ENCODE assay signal across 8 cellular contexts in the genomic region with DNA sequence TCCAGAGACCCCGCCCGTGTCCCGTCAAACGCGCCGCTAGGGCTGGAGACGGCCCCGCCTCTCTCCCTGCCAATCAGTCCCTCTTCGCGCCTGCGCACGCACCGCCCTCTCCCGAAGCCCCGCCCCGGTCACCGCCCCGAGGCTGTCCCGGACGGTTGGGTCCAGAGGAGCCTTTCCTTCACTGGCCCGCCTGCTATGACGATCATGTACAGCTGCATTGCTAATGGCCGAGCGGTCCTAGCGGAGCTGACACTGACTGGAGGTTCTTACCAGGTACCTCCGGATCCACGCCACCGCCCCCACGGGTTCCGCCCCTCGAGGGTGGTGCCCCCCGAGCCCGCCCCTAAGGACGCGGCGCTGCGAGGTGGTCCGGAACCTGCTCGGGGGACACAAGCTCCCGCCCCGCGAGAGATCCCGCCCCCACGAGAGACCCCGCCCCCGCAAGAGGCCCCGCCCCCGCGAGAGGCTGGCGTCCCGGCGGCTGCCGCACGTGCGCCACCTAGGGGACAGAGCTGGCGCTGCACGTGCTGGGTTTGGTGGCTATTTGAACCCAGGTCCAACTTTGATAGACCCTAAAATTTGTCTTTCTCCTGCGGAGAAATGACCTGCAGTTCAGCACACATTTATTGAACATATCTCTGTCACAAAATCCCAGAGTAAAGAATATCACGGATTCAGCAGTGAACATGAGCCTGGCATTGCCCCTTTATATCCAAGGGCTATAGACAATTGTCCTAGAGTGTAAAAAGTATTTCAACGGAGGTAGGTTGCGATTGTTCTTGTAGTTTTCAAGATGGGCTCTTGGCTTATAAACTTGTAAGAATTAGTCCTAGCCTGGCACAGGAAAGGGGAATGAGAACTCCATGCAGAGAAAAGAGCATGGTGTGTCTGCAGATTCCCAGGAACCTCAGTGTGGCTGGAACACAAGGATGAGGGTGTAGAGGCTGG.
DNase-seq lines count a peak whose midpoint lies in the region; ATAC-seq and TF ChIP-seq lines count a peak whose summit lies in the region.

No MANE protein-coding gene starts in this region.

- peak; percentile 100 for ATAC-seq in HG02884 (IDR thresholded peaks at IDR 0.05; ENCODE audit: unreplicated experiment)
- peak; percentile 98 for ATAC-seq in upper lobe of right lung

- H3K27me3 ChIP-seq in left ventricle myocardium inferior (ENCODE audit: low read depth) (no peaks in the 10 kb centered on the region), upper lobe of right lung (no peaks in the 10 kb centered on the region)

- H3K27ac ChIP-seq in left ventricle myocardium inferior (replicated peaks) (peak overlapping the region; percentile 75), upper lobe of right lung (peak overlapping the region; percentile 69)

- peak; percentile 88 for TF ChIP-seq CTCF in GM12875 (IDR thresholded peaks at IDR 0.05; ENCODE audit: borderline replicate concordance, insufficient read depth, low read depth, low read length)
- peak; percentile 94 for TF ChIP-seq CTCF in left ventricle myocardium inferior (IDR thresholded peaks at IDR 0.05; ENCODE audit: borderline replicate concordance)
- peak; percentile 96 for TF ChIP-seq CTCF in upper lobe of right lung (IDR thresholded peaks at IDR 0.05)

- H3K9me3 ChIP-seq in left ventricle myocardium inferior (replicated peaks) (no peaks in the 10 kb centered on the region), upper lobe of right lung (no peaks in the 10 kb centered on the region)

- H3K4me1 ChIP-seq in left ventricle myocardium inferior: peaks cover 12% of the 10 kb centered on the region
- peaks cover 10% of the 10 kb centered on the region for H3K4me1 ChIP-seq in upper lobe of right lung

- peak; percentile 92 for DNase-seq in NCI-H146 treated with DMSO at 0.1 percent for 48 hours (lab: John Stamatoyannopoulos, UW; ENCODE audit: unreplicated experiment)
- DNase-seq in T-helper 1 cell: peak; percentile 98 to 99 (median 99)
- peak; percentile 84 to 99 (median 98) for DNase-seq in amygdala (lab: John Stamatoyannopoulos, UW)
- peak; percentile 99 for DNase-seq in left ventricle myocardium inferior
- DNase-seq in posterior vena cava (ENCODE audit: low spot score): peak; percentile 100
- DNase-seq in upper lobe of right lung: peak; percentile 100

- intact Hi-C loops in left ventricle myocardium inferior (cut with micrococcal nuclease): no loop called here
- intact Hi-C loops in posterior vena cava (cut with DNase I): no loop called here
- intact Hi-C loops in upper lobe of right lung (cut with DNase I): no loop called here

- peak overlapping the region; percentile 40 for H3K4me3 ChIP-seq in GM12875 (ENCODE audit: low read depth, low read length)
- H3K4me3 ChIP-seq in left ventricle myocardium inferior: peak overlapping the region; percentile 66
- H3K4me3 ChIP-seq in upper lobe of right lung: peak overlapping the region; percentile 55

- H3K36me3 ChIP-seq in left ventricle myocardium inferior (no peaks in the 10 kb centered on the region), upper lobe of right lung (no peaks in the 10 kb centered on the region)

Comparison
In these comparisons a context has a peak if more than half of its experiments do, and no peak if none do; other contexts are left out.
1. Peak in every context shown above with its lines: DNase-seq, ATAC-seq, H3K4me3 ChIP-seq and H3K27ac ChIP-seq.